6 cellular contexts compared by ENCODE assay signal in genomic region chr7:134279898-134280297, GRCh38.
"Had no signal": no experiment of that assay in that cellular context is flagged by ENCODE, and none has a peak within 500 bp of the region (broad histone marks: within the 10 kb centered on the region; RNA-seq: fewer than 3 reads in every experiment).

No MANE protein-coding gene starts in this region.

- FAIRE-seq: G401.6, GM12878, GM18507, GM19239 had no signal

- DNase-seq: GDM1, GF-D8 had no signal

- ATAC-seq: GM12878 had no signal

- H3K4me3 ChIP-seq: GM12878 had no signal
